13 cellular contexts compared by ENCODE assay signal in the genomic region with DNA sequence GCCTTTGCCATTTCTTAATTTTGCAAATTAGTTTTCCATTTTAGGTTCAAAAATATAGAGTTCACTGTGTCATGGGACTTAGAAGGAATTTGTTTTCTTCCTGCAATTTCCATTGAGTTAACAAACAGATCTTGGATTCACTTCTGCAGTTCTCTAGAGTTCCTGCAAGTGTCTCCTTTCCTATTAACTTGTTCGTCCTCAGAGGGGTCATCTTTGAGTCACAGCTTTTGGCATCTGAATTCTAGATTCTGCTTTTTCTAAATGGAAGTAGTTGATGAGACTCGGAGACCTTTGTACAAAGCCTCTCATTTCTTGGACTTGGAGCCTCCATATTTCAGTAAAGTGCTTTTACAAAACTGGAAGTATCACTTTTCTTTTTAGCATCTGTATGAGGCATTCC.
DNase-seq lines count a peak whose midpoint lies in the region; TF ChIP-seq lines count a peak whose summit lies in the region.
"Had no signal": no experiment of that assay in that cellular context is flagged by ENCODE, and none has a peak within 500 bp of the region (broad histone marks: within the 10 kb centered on the region; RNA-seq: fewer than 3 reads in every experiment).

No MANE protein-coding gene starts in this region.

- DNase-seq in AG04449 (ENCODE audit: low read depth, low spot score) = no peak
- DNase-seq in H7 = peak; percentile 7
- DNase-seq in T1000 (lab: John Stamatoyannopoulos, UW) = peak; percentile 16
- DNase-seq in glomerular visceral epithelial cell (ENCODE audit: extremely low spot score) = peak; percentile 7
- no peak for DNase-seq in NCI-H146 (lab: John Stamatoyannopoulos, UW)
- DNase-seq in NCI-H226 = no peak
- no peak for DNase-seq in GF-D8 (lab: John Stamatoyannopoulos, UW)
- no peak for DNase-seq in MM.1S
- DNase-seq: activated naive CD4-positive, alpha-beta T cell treated with Interleukin-2 at 50 U/mL for 16 hours; Calu3; naive thymus-derived CD4-positive, alpha-beta T cell; NCI-H1694 treated with DMSO at 0.1 percent for 48 hours; T-helper 17 cell had no signal

- H3F3A ChIP-seq in MM.1S (ENCODE audit: insufficient read depth, low read length) = no peaks in the 10 kb centered on the region

- H2AFZ ChIP-seq in MM.1S (ENCODE audit: low read length) = no peak overlapping the region

- H3K79me2 ChIP-seq in MM.1S (ENCODE audit: low read length) = no peaks in the 10 kb centered on the region

- POLR2A ChIA-PET in AG04449 (lab: Yijun Ruan, JAX) = interaction anchor here (0.8 kb wide), 1 partner anchor 398 kb away, joined by 3 read pairs; the partner anchor contains the start of gene TBX2

- H3K27me3 ChIP-seq in H7 (ENCODE audit: control insufficient read depth, insufficient read depth, low read length) (no peaks in the 10 kb centered on the region), MM.1S (replicated peaks; ENCODE audit: insufficient read depth, low read length) (no peaks in the 10 kb centered on the region)

- H3K36me3 ChIP-seq in H7 (replicated peaks; ENCODE audit: control insufficient read depth, insufficient read depth, low read length) (no peaks in the 10 kb centered on the region), MM.1S (replicated peaks; ENCODE audit: insufficient read depth, low read length) (no peaks in the 10 kb centered on the region)

- H3K9ac ChIP-seq in MM.1S (ENCODE audit: low read length) = no peak overlapping the region

- no peaks in the 10 kb centered on the region for H3K9me3 ChIP-seq in MM.1S (replicated peaks; ENCODE audit: insufficient read depth, low read length)

- CTCF ChIA-PET in AG04449 (lab: Yijun Ruan, JAX) = interaction anchor here (0.6 to 4.0 kb wide), 35 partner anchors 9 to 550 kb away, joined by 3 to 55 read pairs (median 3); partner anchors contain the start of gene TBX2

- H3K4me2 ChIP-seq in MM.1S (ENCODE audit: low read depth, low read length) = no peak overlapping the region

- H3K4me3 ChIP-seq in AG04449 (ENCODE audit: low read depth, low read length) (no peak overlapping the region), H7 (ENCODE audit: insufficient read depth, low read depth, low read length) (no peak overlapping the region), MM.1S (ENCODE audit: low read length) (no peak overlapping the region)

- H4K20me1 ChIP-seq in MM.1S (ENCODE audit: insufficient read depth, low read length) = no peaks in the 10 kb centered on the region

- H3K4me1 ChIP-seq in MM.1S (ENCODE audit: low read length) = no peaks in the 10 kb centered on the region

- no peak overlapping the region for H3K27ac ChIP-seq in MM.1S (ENCODE audit: low read length)

- H3K9me2 ChIP-seq in MM.1S (replicated peaks; ENCODE audit: insufficient read depth, low read length) = no peaks in the 10 kb centered on the region

- TF ChIP-seq CTCF in AG04449 (IDR thresholded peaks at IDR 0.05; ENCODE audit: insufficient read depth, low read length, missing control alignments) (peak; percentile 29), MM.1S (IDR thresholded peaks at IDR 0.05; ENCODE audit: low read length) (no peak)

Comparison
In these comparisons a context has a peak if more than half of its experiments do, and no peak if none do; other contexts are left out.
1. DNase-seq: peak in H7 (single experiment), T1000 (single experiment) and glomerular visceral epithelial cell (single experiment); none in AG04449 (single experiment), NCI-H146 (single experiment), NCI-H226 (single experiment), GF-D8 (single experiment) and MM.1S (single experiment).